ENCODE assay signal across 9 cellular contexts in genomic region chr15:41465822-41466421, GRCh38. TPM values are rescaled to one million over a fixed set of nuclear protein-coding genes. Genes with fewer than 3 reads are reported as not detected.
A peak's percentile ranks its signal among the peaks of the same experiment; 100 is the strongest.
DNase-seq lines count a peak whose midpoint lies in the region; ATAC-seq, FAIRE-seq and TF ChIP-seq lines count a peak whose summit lies in the region.
"Had no signal": no experiment of that assay in that cellular context is flagged by ENCODE, and none has a peak within 500 bp of the region (broad histone marks: within the 10 kb centered on the region; RNA-seq: fewer than 3 reads in every experiment).

No MANE protein-coding gene starts in this region.

- no peak overlapping the region for H2BK5ac ChIP-seq in H1 (ENCODE audit: low read depth, low read length)

- no peaks in the 10 kb centered on the region; the same call in 1 of the 2 replicates for H3K23me2 ChIP-seq in H1 (ENCODE audit: low read depth, low read length)

- H3K27me3 Mint-ChIP-seq in neural crest cell (ENCODE audit: low read depth) = no peaks in the 10 kb centered on the region

- H3K4me2 ChIP-seq in H1 (ENCODE audit: insufficient read depth in 1 of 2, low read depth in 2 of 2, low read length in 2 of 2) = no peak overlapping the region
- H3K4me2 ChIP-seq: BLaER1 treated with 17β-estradiol and CSF1 and Interleukin-3, amounts not matched to agents 10 nM and 100 nM had no signal

- no peaks in the 10 kb centered on the region for H3K4me1 ChIP-seq in Panc1 (ENCODE audit: control insufficient read depth, insufficient read depth, low read length)
- H3K4me1 ChIP-seq in H1 (replicated peaks in 1 of 4; ENCODE audit: control insufficient read depth in 3 of 4, insufficient read depth in 4 of 4, low read length in 3 of 4) = no peaks in the 10 kb centered on the region

- intact Hi-C loops in Panc1 (cut with micrococcal nuclease; ENCODE audit: unreplicated experiment) = no loop called here

- H3K14ac ChIP-seq in H1 (ENCODE audit: insufficient read length) = no peak overlapping the region

- H3K9me3 Mint-ChIP-seq in neural crest cell = peaks cover 2% of the 10 kb centered on the region

- no peak overlapping the region for H3K27ac Mint-ChIP-seq in neural crest cell (ENCODE audit: unreplicated experiment)

- ATAC-seq in Panc1 (peak; percentile 84), GM21381 (IDR thresholded peaks at IDR 0.05; ENCODE audit: unreplicated experiment) (no peak), GM21423 (IDR thresholded peaks at IDR 0.05; ENCODE audit: unreplicated experiment) (no peak)

- 93% methylated on average over 8 of the region's 8 CpGs; no CpG with 5 or more reads in 1 of the 2 experiments for WGBS in H1 (ENCODE audit: extremely low coverage in 1 of 2, insufficient coverage in 1 of 2, insufficient read length in 1 of 2, insufficient replicate concordance in 2 of 2, low coverage in 1 of 2, low lambda C conversion rate in 2 of 2, missing lambda C conversion rate in 1 of 2), 2 experiments

- peak; percentile 82 to 83 for TF ChIP-seq RAD21 in H1 (IDR thresholded peaks at IDR 0.05 in 1 of 2, conservative IDR thresholded peaks at IDR 0.05 in 1 of 2; ENCODE audit: low read depth in 2 of 2, low read length in 2 of 2)

- no peaks in the 10 kb centered on the region for H3K79me1 ChIP-seq in H1 (ENCODE audit: low read depth, low read length)

- no peak overlapping the region for H4K91ac ChIP-seq in H1 (replicated peaks; ENCODE audit: insufficient read length, low read length)

- no peak overlapping the region for H4K5ac ChIP-seq in H1 (ENCODE audit: insufficient read length, low read depth, low read length)

- H3K27me3 ChIP-seq in H7 (ENCODE audit: control insufficient read depth, insufficient read depth, low read length) (no peaks in the 10 kb centered on the region), Panc1 (ENCODE audit: control insufficient read depth, insufficient read depth, low read length) (no peaks in the 10 kb centered on the region), H1 (replicated peaks in 1 of 4; ENCODE audit: control insufficient read depth in 3 of 4, extremely low read depth in 1 of 4, insufficient read depth in 3 of 4, low read length in 3 of 4) (no peaks in the 10 kb centered on the region)
- H3K27me3 ChIP-seq: BLaER1 treated with 17β-estradiol and CSF1 and Interleukin-3, amounts not matched to agents 10 nM and 100 nM had no signal

- H3K56ac ChIP-seq in H1 (replicated peaks; ENCODE audit: insufficient read length, low read depth, low read length) = no peak overlapping the region

- H2BK20ac ChIP-seq in H1 (ENCODE audit: low read length) = no peak overlapping the region

- in situ Hi-C loops in Panc1 (cut with HindIII; ENCODE audit: low pct_unique_long_range_greater_than_20kb, low sequenced_read_pairs) = no loop called here

- H2AFZ ChIP-seq in H1 (ENCODE audit: low read length) = no peak overlapping the region

- no peak for FAIRE-seq in H1 (lab: Jason Lieb, UNC)

- DNase-seq in DMS79 treated with DMSO at 0.1 percent for 48 hours (lab: John Stamatoyannopoulos, UW) (peak; percentile 2), DMS79 (lab: John Stamatoyannopoulos, UW) (no peak), H7 (peak; percentile 69), Panc1 (ENCODE audit: low read depth, low spot score) (peak; percentile 82), H1 (ENCODE audit: low read depth in 1 of 2, low spot score in 2 of 2) (no peak), neural crest cell (ENCODE audit: low read depth, low spot score) (peak; percentile 34)

- no peaks in the 10 kb centered on the region for H3K79me2 ChIP-seq in H1 (ENCODE audit: control insufficient read depth in 1 of 2, insufficient read depth in 2 of 2, low read length in 2 of 2)

- H3K18ac ChIP-seq in H1 (ENCODE audit: extremely low read depth, low read length) = no peak overlapping the region

- H3K36me3 Mint-ChIP-seq in neural crest cell (ENCODE audit: low read depth) = peaks cover 31% of the 10 kb centered on the region

- BruUV-seq in Panc1 (replicated peaks; lab: Mats Ljungman, UMichigan) = no TSS peak

- H3K36me3 ChIP-seq in H7 (replicated peaks; ENCODE audit: control insufficient read depth, insufficient read depth, low read length) = peaks cover 14% of the 10 kb centered on the region
- peaks cover 8% of the 10 kb centered on the region for H3K36me3 ChIP-seq in Panc1 (ENCODE audit: control insufficient read depth, insufficient read depth, low read length)
- peaks cover 5 to 44% (median 29%) of the 10 kb centered on the region in 4 experiments for H3K36me3 ChIP-seq in H1 (ENCODE audit: control insufficient read depth in 2 of 4, insufficient read depth in 4 of 4, low read length in 3 of 4)

- no peak overlapping the region for H2BK15ac ChIP-seq in H1 (ENCODE audit: low read length)

- H2BK12ac ChIP-seq in H1 (ENCODE audit: low read depth, low read length) = no peak overlapping the region

- peaks cover 0 to 4% of the 10 kb centered on the region in 2 experiments for H4K20me1 ChIP-seq in H1 (replicated peaks in 1 of 2; ENCODE audit: control insufficient read depth in 1 of 2, insufficient read depth in 2 of 2, low read length in 2 of 2)

- H3K9me3 ChIP-seq in Panc1 (ENCODE audit: control insufficient read depth, insufficient read depth, low read depth, low read length) (no peaks in the 10 kb centered on the region), H1 (ENCODE audit: insufficient read depth in 2 of 2, low read depth in 1 of 2, low read length in 1 of 2) (no peaks in the 10 kb centered on the region)
- H3K9me3 ChIP-seq: BLaER1 treated with 17β-estradiol and CSF1 and Interleukin-3, amounts not matched to agents 10 nM and 100 nM had no signal

- H4K8ac ChIP-seq in H1 (ENCODE audit: extremely low read depth, insufficient read depth, low read length) = no peak overlapping the region

- POLR2A ChIA-PET in Panc1 (lab: Charles Lee) (interaction anchor here (0.6 kb wide), 2 partner anchors 96 to 163 kb away, joined by 6 to 13 read pairs; no protein-coding TSS in a partner anchor), H1 (lab: Charles Lee; ENCODE audit: partially characterized antibody) (interaction anchor here (0.8 to 1.3 kb wide), 3 partner anchors 9 to 64 kb away, joined by 3 to 4 read pairs (median 3); no protein-coding TSS in a partner anchor)

- H3K4ac ChIP-seq in H1 (replicated peaks; ENCODE audit: insufficient read length, low read depth, low read length) = no peak overlapping the region

- H2AK5ac ChIP-seq in H1 (ENCODE audit: low read depth, low read length) = no peak overlapping the region

- TF ChIP-seq CTCF in Panc1 (IDR thresholded peaks at IDR 0.05) (peak; percentile 93), H1 (IDR thresholded peaks at IDR 0.05; ENCODE audit: control extremely low read depth in 1 of 3, insufficient read depth in 1 of 3, low read depth in 1 of 3, low read length in 3 of 3) (peak in 2 of 3 experiments; percentile 54 to 89; a peak in 2 of 4 replicates), neural crest cell (conservative IDR thresholded peaks at IDR 0.05) (peak; percentile 86)

- H3K4me3 ChIP-seq in H7 (ENCODE audit: insufficient read depth, low read depth, low read length) (no peak overlapping the region), Panc1 (ENCODE audit: low read depth in 2 of 2, low read length in 2 of 2) (no peak overlapping the region), H1 (ENCODE audit: extremely low read depth in 1 of 4, insufficient read depth in 2 of 4, low read depth in 3 of 4, low read length in 4 of 4) (no peak overlapping the region)
- H3K4me3 ChIP-seq: BLaER1 treated with 17β-estradiol and CSF1 and Interleukin-3, amounts not matched to agents 10 nM and 100 nM had no signal

- no peak for TF ChIP-seq POLR2A in H1 (IDR thresholded peaks at IDR 0.05; ENCODE audit: control extremely low read depth in 1 of 2, low read depth in 2 of 2, low read length in 2 of 2)

- H3K4me1 Mint-ChIP-seq in neural crest cell = peaks cover 7% of the 10 kb centered on the region

- H3K27ac ChIP-seq in Panc1 (ENCODE audit: low read length) (no peak overlapping the region), H1 (ENCODE audit: low read depth, low read length) (no peak overlapping the region)
- H3K27ac ChIP-seq: BLaER1 treated with 17β-estradiol and CSF1 and Interleukin-3, amounts not matched to agents 10 nM and 100 nM had no signal

- H3K9ac ChIP-seq in H1 (replicated peaks in 1 of 4; ENCODE audit: extremely low read depth in 1 of 4, low read depth in 3 of 4, low read length in 3 of 4) = no peak overlapping the region
- H3K9ac ChIP-seq: BLaER1 treated with 17β-estradiol and CSF1 and Interleukin-3, amounts not matched to agents 10 nM and 100 nM had no signal

- no peak for TF ChIP-seq EP300 in H1 (IDR thresholded peaks at IDR 0.05; ENCODE audit: borderline replicate concordance in 1 of 2, low read depth in 2 of 2, low read length in 2 of 2)

- CTCF ChIA-PET in Panc1 (lab: Charles Lee) (interaction anchor here (0.6 to 1.2 kb wide), 3 partner anchors 16 to 138 kb away, joined by 3 to 6 read pairs (median 3); no protein-coding TSS in a partner anchor), H1 (lab: Charles Lee; ENCODE audit: partially characterized antibody) (interaction anchor here (0.6 to 4.9 kb wide), 38 partner anchors 9 to 537 kb away, joined by 3 to 46 read pairs (median 4); partner anchors contain the start of genes ITPKA and LTK)

- H3K23ac ChIP-seq in H1 (ENCODE audit: insufficient read length) = no peak overlapping the region

- H3K4me3 Mint-ChIP-seq in neural crest cell = no peak overlapping the region

- H2BK120ac ChIP-seq in H1 (replicated peaks; ENCODE audit: low read depth, low read length) = no peak overlapping the region

RNA-seq across cellular contexts. Expression of gene ITPKA, which starts 27.8 kb away (rescaled TPM):
- 0.07 and 0.52 TPM in 2 replicates for total RNA-seq in H7 (2014; rRNA removed; shearing (Covaris generic))
- total RNA-seq in Panc1 (2021; ENCODE audit: unreplicated experiment) = 6.3 TPM
- polyA plus RNA-seq in Panc1 (2012; ENCODE audit: insufficient read length) = 8.7 TPM
- 0.67 and 0.99 TPM in 2 replicates for total RNA-seq in H1 (2021; fragmentation: NEBNext Ultra II Directional; extraction: Animal tissue kit (Norgen Biotek cat#: 25700))
- polyA plus RNA-seq in H1 (2011; rRNA removed) = 0.25 and 0.39 TPM in 2 replicates
- polyA plus RNA-seq in H1 (2011; cell fraction: cytosol; rRNA removed) = 0.30 TPM
- 0.80 TPM for polyA plus RNA-seq in H1 (2011; cell fraction: nucleus; rRNA removed)
- 0.60 to 0.77 TPM (median 0.64 TPM) in 3 of 4 replicates, not detected in the other for polyA plus RNA-seq in H1 (2012, experiment 1 of 2)
- 0.70 TPM for polyA plus RNA-seq in H1 (2012, experiment 2 of 2)
- polyA plus RNA-seq in H1 (2013, experiment 1 of 2) = 0.53 TPM
- polyA plus RNA-seq in H1 (2013, experiment 2 of 2) = 0.37 TPM
- 0.22 and 0.29 TPM in 2 replicates for polyA minus RNA-seq in H1 (2011; rRNA and poly(A)+ RNA removed)
- polyA minus RNA-seq in H1 (2011; cell fraction: cytosol; rRNA and poly(A)+ RNA removed) = not detected
- polyA minus RNA-seq in H1 (2011; cell fraction: nucleus; rRNA and poly(A)+ RNA removed) = 0.40 TPM
- total RNA-seq in neural crest cell = 1.3 and 1.5 TPM in 2 replicates

RNA-seq across cellular contexts. Expression of gene LTK, which starts 47.7 kb away (rescaled TPM):
- total RNA-seq in H7 (2014; rRNA removed; shearing (Covaris generic)) = 0.07 and 0.15 TPM in 2 replicates
- total RNA-seq in Panc1 (2021; ENCODE audit: unreplicated experiment) = not detected
- not detected for polyA plus RNA-seq in Panc1 (2012; ENCODE audit: insufficient read length)
- 0.19 and 0.38 TPM in 2 replicates for total RNA-seq in H1 (2021; fragmentation: NEBNext Ultra II Directional; extraction: Animal tissue kit (Norgen Biotek cat#: 25700))
- polyA plus RNA-seq in H1 (2011; rRNA removed) = 0.05 and 0.06 TPM in 2 replicates
- 0.18 TPM for polyA plus RNA-seq in H1 (2011; cell fraction: cytosol; rRNA removed)
- 0.76 TPM for polyA plus RNA-seq in H1 (2011; cell fraction: nucleus; rRNA removed)
- polyA plus RNA-seq in H1 (2012, experiment 1 of 2) = 0.13 to 0.39 TPM (median 0.19 TPM) in 3 of 4 replicates, not detected in the other
- 0.14 TPM for polyA plus RNA-seq in H1 (2012, experiment 2 of 2)
- polyA plus RNA-seq in H1 (2013, experiment 1 of 2) = 0.14 TPM
- 0.09 TPM for polyA plus RNA-seq in H1 (2013, experiment 2 of 2)
- not detected in 2 replicates for polyA minus RNA-seq in H1 (2011; rRNA and poly(A)+ RNA removed)
- not detected for polyA minus RNA-seq in H1 (2011; cell fraction: cytosol; rRNA and poly(A)+ RNA removed)
- not detected for polyA minus RNA-seq in H1 (2011; cell fraction: nucleus; rRNA and poly(A)+ RNA removed)
- 0.16 and 0.19 TPM in 2 replicates for total RNA-seq in neural crest cell

RNA-seq across cellular contexts. Expression of gene RTF1, which starts 49.0 kb away (rescaled TPM):
- 24.9 and 40.2 TPM in 2 replicates for total RNA-seq in H7 (2014; rRNA removed; shearing (Covaris generic))
- total RNA-seq in Panc1 (2021; ENCODE audit: unreplicated experiment) = 43.5 TPM
- polyA plus RNA-seq in Panc1 (2012; ENCODE audit: insufficient read length) = 36.7 TPM
- total RNA-seq in H1 (2021; fragmentation: NEBNext Ultra II Directional; extraction: Animal tissue kit (Norgen Biotek cat#: 25700)) = 47.7 and 57.8 TPM in 2 replicates
- 18.6 and 22.6 TPM in 2 replicates for polyA plus RNA-seq in H1 (2011; rRNA removed)
- 29.4 TPM for polyA plus RNA-seq in H1 (2011; cell fraction: cytosol; rRNA removed)
- 12.4 TPM for polyA plus RNA-seq in H1 (2011; cell fraction: nucleus; rRNA removed)
- polyA plus RNA-seq in H1 (2012, experiment 1 of 2) = 35.5 to 40.8 TPM (median 38.1 TPM) in 4 replicates
- 5.1 TPM for polyA plus RNA-seq in H1 (2012, experiment 2 of 2)
- 48.1 TPM for polyA plus RNA-seq in H1 (2013, experiment 1 of 2)
- 50.1 TPM for polyA plus RNA-seq in H1 (2013, experiment 2 of 2)
- polyA minus RNA-seq in H1 (2011; rRNA and poly(A)+ RNA removed) = 22.5 and 23.1 TPM in 2 replicates
- 22.0 TPM for polyA minus RNA-seq in H1 (2011; cell fraction: cytosol; rRNA and poly(A)+ RNA removed)
- polyA minus RNA-seq in H1 (2011; cell fraction: nucleus; rRNA and poly(A)+ RNA removed) = 11.6 TPM
- 65.8 and 66.3 TPM in 2 replicates for total RNA-seq in neural crest cell

Comparison
In these comparisons a context has a peak if more than half of its experiments do, and no peak if none do; other contexts are left out.
1. DNase-seq: peak in DMS79 treated with DMSO at 0.1 percent for 48 hours (single experiment), H7 (single experiment), Panc1 (single experiment) and neural crest cell (single experiment); none in DMS79 (single experiment) and H1 (0 of 2).
2. Peak in every context shown above with its lines, with median percentiles within 50 percentile points of each other: CTCF ChIP-seq.